In the genomic region with DNA sequence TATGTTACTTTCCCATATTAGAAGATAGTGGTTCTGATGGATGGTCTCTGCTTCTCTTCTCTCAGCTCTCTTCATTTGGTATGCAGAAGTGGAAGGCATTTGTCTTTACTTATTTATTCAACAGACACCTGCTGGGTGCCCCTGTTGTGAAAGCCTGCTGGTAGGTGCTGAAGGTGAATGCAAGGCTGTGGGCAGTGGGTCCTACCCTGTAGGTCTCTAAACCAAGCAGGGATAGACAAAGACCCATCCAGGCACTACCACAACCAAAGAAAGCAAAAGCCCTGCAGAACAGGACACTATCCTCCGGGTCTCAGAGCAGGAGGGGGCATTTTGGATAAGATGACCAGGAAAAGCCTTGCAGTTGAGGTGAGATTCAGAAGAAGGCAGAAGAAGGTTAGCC, we compare ENCODE assay signal across 13 cellular contexts.
"Had no signal": no experiment of that assay in that cellular context is flagged by ENCODE, and none has a peak within 500 bp of the region (broad histone marks: within the 10 kb centered on the region; RNA-seq: fewer than 3 reads in every experiment).

No MANE protein-coding gene starts in this region.

- ATAC-seq: effector memory CD8-positive, alpha-beta T cell; sciatic nerve; stimulated activated memory B cell treated with anti-CD40 and anti-IgM and Interleukin-4, amounts not matched to agents 10 μg/mL and 1 μg/mL and 100 μg/mL, for 72 hours had no signal

- H3K27ac ChIP-seq: cardiac muscle cell, testis had no signal

- H3K36me3 ChIP-seq: cardiac muscle cell had no signal

- DNase-seq: activated B cell treated with CpG ODN at 0.5 μM for 24 hours; activated CD4-positive, alpha-beta memory T cell treated with anti-CD3 and anti-CD28 coated beads for 36 hours; activated CD4-positive, alpha-beta T cell treated with anti-CD3 and anti-CD28 coated beads for 4 hours; activated gamma-delta T cell treated with Interleukin-2 at 50 U/mL for 16 hours; activated T-cell treated with anti-CD3 and anti-CD28 coated beads for 4 hours; effector memory CD8-positive, alpha-beta T cell; hippocampal formation; stimulated activated CD4-positive, alpha-beta T cell treated with anti-CD3 and anti-CD28 coated beads, Interleukin-4, amount 100 ng/mL, for 24 hours; testis had no signal

- H3K4me3 ChIP-seq: cardiac muscle cell, smooth muscle cell, testis had no signal

- H3K27me3 ChIP-seq: cardiac muscle cell, testis had no signal

- H3K9me3 ChIP-seq: testis had no signal

- H3K4me2 ChIP-seq: smooth muscle cell had no signal
